ENCODE assay signal across 25 cellular contexts in genomic region chr9:136433849-136434579, GRCh38.
"Had no signal": no experiment of that assay in that cellular context is flagged by ENCODE, and none has a peak within 500 bp of the region (broad histone marks: within the 10 kb centered on the region; RNA-seq: fewer than 3 reads in every experiment).

No MANE protein-coding gene starts in this region.

- H3K27me3 ChIP-seq: heart left ventricle, pancreas, sigmoid colon, tibial nerve, upper lobe of left lung, vagina had no signal

- H3K27ac Mint-ChIP-seq: immature natural killer cell; naive thymus-derived CD8-positive, alpha-beta T cell; nephron; stimulated activated memory B cell treated with anti-CD40 and anti-IgM and Interleukin-4, amounts not matched to agents 10 μg/mL and 1 μg/mL and 100 μg/mL, for 72 hours had no signal

- H3K4me3 ChIP-seq: heart left ventricle, left ventricle myocardium inferior, lung, pancreas, prostate gland, sigmoid colon, spleen, tibial nerve, upper lobe of left lung, vagina had no signal

- H3K27me3 Mint-ChIP-seq: naive thymus-derived CD8-positive, alpha-beta T cell; stimulated activated memory B cell treated with anti-CD40 and anti-IgM and Interleukin-4, amounts not matched to agents 10 μg/mL and 1 μg/mL and 100 μg/mL, for 72 hours; stimulated activated naive CD8-positive, alpha-beta T cell treated with anti-CD3 and anti-CD28 coated beads, Interleukin-15, amount 100 ng/mL, for 72 hours had no signal

- H3K36me3 Mint-ChIP-seq: immature natural killer cell had no signal

- ATAC-seq: heart left ventricle; naive thymus-derived CD8-positive, alpha-beta T cell; pancreas; right cardiac atrium; stimulated activated memory B cell treated with anti-CD40 and anti-IgM and Interleukin-4, amounts not matched to agents 10 μg/mL and 1 μg/mL and 100 μg/mL, for 72 hours; stimulated activated naive CD8-positive, alpha-beta T cell treated with anti-CD3 and anti-CD28 coated beads, Interleukin-15, amount 100 ng/mL, for 72 hours had no signal

- H3K4me3 Mint-ChIP-seq: immature natural killer cell; naive thymus-derived CD8-positive, alpha-beta T cell; nephron; neural crest cell; stimulated activated memory B cell treated with anti-CD40 and anti-IgM and Interleukin-4, amounts not matched to agents 10 μg/mL and 1 μg/mL and 100 μg/mL, for 72 hours; stimulated activated naive CD8-positive, alpha-beta T cell treated with anti-CD3 and anti-CD28 coated beads, Interleukin-15, amount 100 ng/mL, for 72 hours had no signal

- H3K9me3 Mint-ChIP-seq: immature natural killer cell; naive thymus-derived CD8-positive, alpha-beta T cell; nephron; neural crest cell; stimulated activated memory B cell treated with anti-CD40 and anti-IgM and Interleukin-4, amounts not matched to agents 10 μg/mL and 1 μg/mL and 100 μg/mL, for 72 hours; stimulated activated naive CD8-positive, alpha-beta T cell treated with anti-CD3 and anti-CD28 coated beads, Interleukin-15, amount 100 ng/mL, for 72 hours had no signal

- H3K27ac ChIP-seq: heart left ventricle, left ventricle myocardium inferior, neutrophil, pancreas, prostate gland, sigmoid colon, spleen, tibial nerve, upper lobe of left lung, vagina had no signal

- H3K36me3 ChIP-seq: prostate gland had no signal

- DNase-seq: heart left ventricle; hypothalamus; immature natural killer cell; left ventricle myocardium inferior; naive thymus-derived CD8-positive, alpha-beta T cell; occipital lobe; retina; sigmoid colon; small intestine; spleen; stimulated activated CD4-positive, alpha-beta T cell treated with anti-CD3 and anti-CD28 coated beads, Interleukin-4, amount 100 ng/mL, for 24 hours; stimulated activated naive CD4-positive, alpha-beta T cell treated with Interleukin-2 at 50 U/mL for 16 hours; stimulated activated naive CD8-positive, alpha-beta T cell treated with anti-CD3 and anti-CD28 coated beads, Interleukin-15, amount 100 ng/mL, for 72 hours; substantia nigra had no signal

- H3K9me3 ChIP-seq: heart left ventricle, left ventricle myocardium inferior, neutrophil, pancreas, prostate gland, sigmoid colon, spleen, tibial nerve, upper lobe of left lung, vagina had no signal
